In genomic region chr18:6207119-6207518, GRCh38 we compare ENCODE assay signal across 24 cellular contexts.
DNase-seq lines count a peak whose midpoint lies in the region; ATAC-seq and TF ChIP-seq lines count a peak whose summit lies in the region.
"Had no signal": no experiment of that assay in that cellular context is flagged by ENCODE, and none has a peak within 500 bp of the region (broad histone marks: within the 10 kb centered on the region; RNA-seq: fewer than 3 reads in every experiment).

No MANE protein-coding gene starts in this region.

- H3K4me1 ChIP-seq in PC-3 (ENCODE audit: insufficient read depth, low read length) (no peaks in the 10 kb centered on the region), trophoblast cell (ENCODE audit: control insufficient read depth in 1 of 2, insufficient read depth in 2 of 2, low read length in 2 of 2) (peaks cover 0 to 5% of the 10 kb centered on the region in 2 experiments)
- H3K4me1 ChIP-seq: BLaER1, tibial nerve had no signal

- POLR2A ChIA-PET in PC-3 (lab: Charles Lee; ENCODE audit: unreplicated experiment) = no interaction called here

- H2BK5ac ChIP-seq in trophoblast cell (ENCODE audit: low read depth, low read length, poor library complexity) = no peak overlapping the region

- no peak overlapping the region for H3K18ac ChIP-seq in trophoblast cell (ENCODE audit: low read length)

- no peak overlapping the region for H4K8ac ChIP-seq in trophoblast cell (ENCODE audit: low read depth, low read length)

- H3K36me3 ChIP-seq in PC-3 (ENCODE audit: low read depth, low read length) (no peaks in the 10 kb centered on the region), trophoblast cell (ENCODE audit: control insufficient read depth in 1 of 2, insufficient read depth in 2 of 2, low read length in 2 of 2) (no peaks in the 10 kb centered on the region)
- H3K36me3 ChIP-seq: BLaER1 had no signal

- no peak overlapping the region for H4K12ac ChIP-seq in trophoblast cell (ENCODE audit: low read depth, low read length)

- CTCF ChIA-PET in PC-3 (lab: Charles Lee) = no interaction called here

- H3K9ac ChIP-seq in PC-3 (ENCODE audit: low read length) = no peak overlapping the region
- no peak overlapping the region for H3K9ac ChIP-seq in trophoblast cell (ENCODE audit: low read length)
- H3K9ac ChIP-seq: BLaER1 had no signal

- H3K4me3 ChIP-seq in LNCaP clone FGC (ENCODE audit: low read depth, low read length) (no peak overlapping the region), PC-3 (ENCODE audit: low read length) (no peak overlapping the region), trophoblast cell (ENCODE audit: low read depth, low read length) (no peak overlapping the region)
- H3K4me3 ChIP-seq: BLaER1, dorsolateral prefrontal cortex, tibial nerve had no signal

- no peak overlapping the region for H3K23ac ChIP-seq in trophoblast cell (ENCODE audit: low read length)

- no TSS peak for BruUV-seq in PC-3 (replicated peaks; lab: Mats Ljungman, UMichigan)

- no peak for TF ChIP-seq CTCF in LNCaP clone FGC (IDR thresholded peaks at IDR 0.05; ENCODE audit: control insufficient read depth, extremely low read depth, insufficient read depth)
- TF ChIP-seq CTCF in PC-3 (conservative IDR thresholded peaks at IDR 0.05; ENCODE audit: low read depth, low read length) = no peak

- no peak overlapping the region for H4K91ac ChIP-seq in trophoblast cell (ENCODE audit: low read depth, low read length)

- no peak for ATAC-seq in PC-3
- ATAC-seq: naive thymus-derived CD8-positive, alpha-beta T cell; stimulated activated naive CD8-positive, alpha-beta T cell treated with anti-CD3 and anti-CD28 coated beads, Interleukin-15, amount 100 ng/mL, for 72 hours had no signal

- peaks cover 2% of the 10 kb centered on the region for H3K79me1 ChIP-seq in trophoblast cell (ENCODE audit: low read length)

- H3F3A ChIP-seq in PC-3 (ENCODE audit: low read length, unreplicated experiment) = no peaks in the 10 kb centered on the region

- intact Hi-C loops in PC-3 (cut with micrococcal nuclease) = no loop called here

- H3K27me3 ChIP-seq in PC-3 (ENCODE audit: low read length) (no peaks in the 10 kb centered on the region), trophoblast cell (ENCODE audit: insufficient read depth, low read length) (no peaks in the 10 kb centered on the region)
- H3K27me3 ChIP-seq: BLaER1, dorsolateral prefrontal cortex, tibial nerve had no signal

- H3K4me2 ChIP-seq in PC-3 (ENCODE audit: low read length) = no peak overlapping the region
- no peak overlapping the region for H3K4me2 ChIP-seq in trophoblast cell (ENCODE audit: low read length)
- H3K4me2 ChIP-seq: BLaER1 had no signal

- H4K20me1 ChIP-seq in PC-3 (ENCODE audit: low read length) = no peaks in the 10 kb centered on the region
- H4K20me1 ChIP-seq: BLaER1 had no signal

- no peak overlapping the region for H2BK12ac ChIP-seq in trophoblast cell (ENCODE audit: low read length)

- H3K9me3 ChIP-seq in PC-3 (ENCODE audit: low read length) (no peaks in the 10 kb centered on the region), trophoblast cell (ENCODE audit: insufficient read depth, low read depth, low read length) (no peaks in the 10 kb centered on the region)
- H3K9me3 ChIP-seq: BLaER1, tibial nerve had no signal

- WGBS in trophoblast cell (ENCODE audit: extremely low coverage, insufficient coverage, insufficient read length) = no CpG with 5 or more reads among the region's 2 CpGs

- H3K4ac ChIP-seq in trophoblast cell (ENCODE audit: low read depth, low read length) = no peak overlapping the region

- no peak overlapping the region for H3K14ac ChIP-seq in trophoblast cell (ENCODE audit: low read length)

- H2AK5ac ChIP-seq in trophoblast cell (ENCODE audit: low read length) = no peak overlapping the region

- H2AFZ ChIP-seq in PC-3 (ENCODE audit: low read length) (no peak overlapping the region), trophoblast cell (ENCODE audit: insufficient read depth, low read length, poor library complexity) (no peak overlapping the region)

- H3K79me2 ChIP-seq in PC-3 (ENCODE audit: low read length) (no peaks in the 10 kb centered on the region), trophoblast cell (ENCODE audit: control insufficient read depth, insufficient read depth, low read length, poor library complexity) (peaks cover 1% of the 10 kb centered on the region)

- no peaks in the 10 kb centered on the region for H3K9me2 ChIP-seq in PC-3 (replicated peaks; ENCODE audit: low read length)

- DNase-seq in DMS79 treated with DMSO at 0.1 percent for 48 hours (lab: John Stamatoyannopoulos, UW) = peak; percentile 42
- peak; percentile 90 for DNase-seq in LNCaP clone FGC (ENCODE audit: low read depth)
- peak; percentile 36 for DNase-seq in PC-3
- peak; percentile 69 to 81 for DNase-seq in trophoblast cell
- DNase-seq in activated T-cell treated with anti-CD3 and anti-CD28 coated beads for 4 hours = no peak
- DNase-seq in SW480 (ENCODE audit: low spot score) = no peak
- no peak for DNase-seq in epidermal melanocyte (ENCODE audit: insufficient read length, low spot score)
- DNase-seq: activated CD4-positive, alpha-beta T cell treated with anti-CD3 and anti-CD28 coated beads for 48 hours; activated naive CD4-positive, alpha-beta T cell; activated T-cell treated with anti-CD3 and anti-CD28 coated beads, Interleukin-2, amount 50 U/mL, for 48 hours; central memory CD4-positive, alpha-beta T cell; COR-L47; Kasumi-1; MV-4-11; naive thymus-derived CD8-positive, alpha-beta T cell; NCI-H1694; NCI-H226; nucleus accumbens; SHP77; stimulated activated naive CD8-positive, alpha-beta T cell treated with anti-CD3 and anti-CD28 coated beads, Interleukin-15, amount 100 ng/mL, for 72 hours had no signal

- no peak overlapping the region for H3K27ac ChIP-seq in PC-3 (ENCODE audit: low read length)
- no peak overlapping the region for H3K27ac ChIP-seq in trophoblast cell (ENCODE audit: low read depth, low read length)
- H3K27ac ChIP-seq: BLaER1, dorsolateral prefrontal cortex, tibial nerve, VCaP had no signal

- no peak overlapping the region for H2BK120ac ChIP-seq in trophoblast cell (ENCODE audit: insufficient read depth, low read length, poor library complexity)

Comparison
In these comparisons a context has a peak if more than half of its experiments do, and no peak if none do; other contexts are left out.
1. DNase-seq: peak in DMS79 treated with DMSO at 0.1 percent for 48 hours (single experiment), LNCaP clone FGC (single experiment), PC-3 (single experiment) and trophoblast cell (2 of 2); none in activated T-cell treated with anti-CD3 and anti-CD28 coated beads for 4 hours (single experiment), SW480 (single experiment) and epidermal melanocyte (single experiment).